ENCODE assay signal across 8 cellular contexts in the genomic region with DNA sequence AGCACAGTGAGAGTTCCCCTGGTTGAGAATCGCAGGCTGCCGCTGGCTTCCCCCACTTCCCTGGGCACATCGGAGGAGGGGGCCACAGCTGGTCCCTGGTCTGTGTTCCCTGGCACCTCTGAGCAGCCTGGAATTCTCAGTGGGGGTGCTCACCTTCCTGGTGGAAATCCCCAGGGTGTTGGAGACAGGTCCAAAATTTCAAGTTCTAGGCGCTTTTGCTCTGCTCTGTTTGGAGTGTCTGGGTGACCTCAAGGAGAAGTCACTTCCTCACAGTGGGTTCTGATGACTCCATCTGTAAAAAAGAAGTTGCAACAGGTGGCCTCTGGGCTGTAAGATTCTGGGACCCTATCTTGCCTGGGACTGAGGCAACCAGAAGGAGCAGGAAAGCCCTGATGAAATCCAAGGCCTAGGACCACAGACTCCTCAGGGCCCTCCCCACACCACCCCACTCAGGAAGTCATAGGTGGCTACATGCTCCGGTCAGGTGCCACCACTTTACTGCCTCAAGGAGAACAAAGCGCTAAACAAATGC. TPM values are rescaled to one million over a fixed set of nuclear protein-coding genes. Genes with fewer than 3 reads are reported as not detected.
DNase-seq lines count a peak whose midpoint lies in the region; ATAC-seq and TF ChIP-seq lines count a peak whose summit lies in the region.

A gene with protein sequence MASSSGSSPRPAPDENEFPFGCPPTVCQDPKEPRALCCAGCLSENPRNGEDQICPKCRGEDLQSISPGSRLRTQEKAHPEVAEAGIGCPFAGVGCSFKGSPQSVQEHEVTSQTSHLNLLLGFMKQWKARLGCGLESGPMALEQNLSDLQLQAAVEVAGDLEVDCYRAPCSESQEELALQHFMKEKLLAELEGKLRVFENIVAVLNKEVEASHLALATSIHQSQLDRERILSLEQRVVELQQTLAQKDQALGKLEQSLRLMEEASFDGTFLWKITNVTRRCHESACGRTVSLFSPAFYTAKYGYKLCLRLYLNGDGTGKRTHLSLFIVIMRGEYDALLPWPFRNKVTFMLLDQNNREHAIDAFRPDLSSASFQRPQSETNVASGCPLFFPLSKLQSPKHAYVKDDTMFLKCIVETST (minus strand): TSS at position 400 of the 532 bp plus-strand sequence. CDS start 721 bp downstream, outside the sequence.

- peak within 1 kb of the TSS; percentile 76 for H3K4me3 ChIP-seq in CD8-positive, alpha-beta memory T cell (ENCODE audit: low read length)
- H3K4me3 ChIP-seq in ascending aorta = peak within 1 kb of the TSS; percentile 16 to 56

- no peaks in the 10 kb centered on the region for H3K27me3 ChIP-seq in CD8-positive, alpha-beta memory T cell (ENCODE audit: insufficient read depth, low read length, poor library complexity, severe bottlenecking)
- no peaks in the 10 kb centered on the region for H3K27me3 ChIP-seq in ascending aorta

- H3K27ac Mint-ChIP-seq in CD8-positive, alpha-beta memory T cell = peak within 1 kb of the TSS; percentile 95 to 100 (median 99)

- H3K9me3 ChIP-seq in CD8-positive, alpha-beta memory T cell (ENCODE audit: low read length) = no peaks in the 10 kb centered on the region
- H3K9me3 ChIP-seq in ascending aorta = no peaks in the 10 kb centered on the region

- peak in 4 of 5 donors; percentile 31 to 62 (median 47) for DNase-seq in CD8-positive, alpha-beta memory T cell
- DNase-seq in Kasumi-1 (lab: John Stamatoyannopoulos, UW) = peak; percentile 4 to 26
- no peak for DNase-seq in ascending aorta (ENCODE audit: low spot score in 2 of 2)
- DNase-seq in posterior vena cava (ENCODE audit: low spot score) = no peak
- DNase-seq in left lobe of liver (ENCODE audit: low spot score) = no peak
- no peak for DNase-seq in epidermal melanocyte (ENCODE audit: insufficient read length, low spot score)
- no peak for DNase-seq in ACHN

- in situ Hi-C loops in ACHN (cut with HindIII; ENCODE audit: low pct_ligation_motif_present, low pct_unique_long_range_greater_than_20kb, low sequenced_read_pairs) = no loop called here

- H3K9me3 Mint-ChIP-seq in CD8-positive, alpha-beta memory T cell = no peaks in the 10 kb centered on the region

- intact Hi-C loops in ascending aorta (cut with DNase I) (no loop called here), posterior vena cava (cut with DNase I) (loop anchor here in 1 of 2 donors (5.0 kb wide), 1 partner anchor 49 kb away; a partner anchor contains a TSS)

- no peaks in the 10 kb centered on the region for H3K27me3 Mint-ChIP-seq in CD8-positive, alpha-beta memory T cell

- no peak for TF ChIP-seq CTCF in ascending aorta (IDR thresholded peaks at IDR 0.05)

- POLR2A ChIA-PET in CD8-positive, alpha-beta memory T cell (lab: Charles Lee) = interaction anchor here (0.5 to 9.3 kb wide), 9 partner anchors 10 to 133 kb away, joined by 3 to 92 read pairs (median 4); a partner anchor contains a TSS

- peak within 1 kb of the TSS; percentile 91 to 99 (median 96) for H3K4me3 Mint-ChIP-seq in CD8-positive, alpha-beta memory T cell

- H3K36me3 Mint-ChIP-seq in CD8-positive, alpha-beta memory T cell = peaks cover 13 to 59% (median 20%) of the 10 kb centered on the region in 3 donors

- H3K36me3 ChIP-seq in CD8-positive, alpha-beta memory T cell (ENCODE audit: insufficient read depth, low read length) = peaks cover 4% of the 10 kb centered on the region
- no peaks in the 10 kb centered on the region for H3K36me3 ChIP-seq in ascending aorta

- ATAC-seq in GM21423 (IDR thresholded peaks at IDR 0.05; ENCODE audit: unreplicated experiment) (peak; percentile 11), left lobe of liver (no peak)

- H3K4me1 ChIP-seq in CD8-positive, alpha-beta memory T cell (ENCODE audit: insufficient read depth, low read length) = peaks cover 86% of the 10 kb centered on the region
- peaks cover 28 to 75% of the 10 kb centered on the region in 2 donors for H3K4me1 ChIP-seq in ascending aorta

- CTCF ChIA-PET in CD8-positive, alpha-beta memory T cell (lab: Charles Lee) = interaction anchor here (0.9 to 20.8 kb wide), 7 partner anchors 9 to 133 kb away, joined by 3 to 363 read pairs (median 6); a partner anchor contains a TSS

- H3K27ac ChIP-seq in CD8-positive, alpha-beta memory T cell (ENCODE audit: low read depth, low read length) = peak within 1 kb of the TSS; percentile 85
- peak within 1 kb of the TSS; percentile 97 to 98 for H3K27ac ChIP-seq in ascending aorta

- H3K4me1 Mint-ChIP-seq in CD8-positive, alpha-beta memory T cell = peaks cover 82 to 90% (median 87%) of the 10 kb centered on the region in 3 donors

RNA-seq across cellular contexts. Expression of the gene that starts here (rescaled TPM):
- total RNA-seq in CD8-positive, alpha-beta memory T cell = 100 to 1,000 TPM; 316 to 322 TPM
- polyA plus RNA-seq in CD8-positive, alpha-beta memory T cell = 12.1 TPM
- total RNA-seq in ascending aorta (16.7 TPM), posterior vena cava (10 to 100 TPM; 10.2 to 14.6 TPM), left lobe of liver (3.0 TPM)

Comparison
In these comparisons a context has a peak if more than half of its experiments do, and no peak if none do; other contexts are left out.
1. RNA of the gene that starts here (total RNA-seq): 316 to 322 TPM in CD8-positive, alpha-beta memory T cell; 16.7 TPM in ascending aorta (single experiment), 10.2 to 14.6 TPM in posterior vena cava and 3.0 TPM in left lobe of liver (single experiment); every median in the first group is over 10 times any median in the second.
2. DNase-seq: peak in CD8-positive, alpha-beta memory T cell (4 of 5) and Kasumi-1 (2 of 2); none in ascending aorta (0 of 2), posterior vena cava (single experiment), left lobe of liver (single experiment), epidermal melanocyte (single experiment) and ACHN (single experiment).